Comparison of ENCODE assay signal across 8 cellular contexts in genomic region chr4:55312491-55313101, GRCh38. TPM values are rescaled to one million over a fixed set of nuclear protein-coding genes. Genes with fewer than 3 reads are reported as not detected.
DNase-seq lines count a peak whose midpoint lies in the region; ATAC-seq and TF ChIP-seq lines count a peak whose summit lies in the region.

No MANE protein-coding gene starts in this region.

- H4K20me1 ChIP-seq in HCT116 (ENCODE audit: insufficient read depth) = no peaks in the 10 kb centered on the region

- no peaks in the 10 kb centered on the region for H3K9me2 ChIP-seq in HCT116 (ENCODE audit: insufficient read depth)

- peak; percentile 56 for TF ChIP-seq RAD21 in HCT116 (IDR thresholded peaks at IDR 0.05; ENCODE audit: low read depth)

- H3K9me3 ChIP-seq in HCT116 (ENCODE audit: control insufficient read depth in 1 of 2, insufficient read depth in 1 of 2, low read depth in 1 of 2, low read length in 2 of 2) (no peaks in the 10 kb centered on the region), right atrium auricular region (no peaks in the 10 kb centered on the region)

- no peaks in the 10 kb centered on the region for H3K27me3 Mint-ChIP-seq in activated naive CD4-positive, alpha-beta T cell treated with anti-CD3 and anti-CD28 coated beads, Interleukin-2, amount 10 ng/mL, durations not matched to agents 7 days and 5 days

- H3K27ac Mint-ChIP-seq in activated naive CD4-positive, alpha-beta T cell treated with anti-CD3 and anti-CD28 coated beads, Interleukin-2, amount 10 ng/mL, durations not matched to agents 7 days and 5 days = no peak overlapping the region

- no peaks in the 10 kb centered on the region for H3K4me1 Mint-ChIP-seq in activated naive CD4-positive, alpha-beta T cell treated with anti-CD3 and anti-CD28 coated beads, Interleukin-2, amount 10 ng/mL, durations not matched to agents 7 days and 5 days

- no peaks in the 10 kb centered on the region for H3K79me2 ChIP-seq in HCT116 (ENCODE audit: insufficient read depth, low read length)

- CTCF ChIA-PET in HCT116 (lab: Charles Lee) = interaction anchor here (0.7 to 1.7 kb wide), 8 partner anchors 8 to 341 kb away, joined by 3 to 8 read pairs (median 4); no protein-coding TSS in a partner anchor
- CTCF ChIA-PET in activated naive CD4-positive, alpha-beta T cell treated with anti-CD3 and anti-CD28 coated beads, Interleukin-2, amount 10 ng/mL, durations not matched to agents 7 days and 5 days (lab: Charles Lee) = interaction anchor here (0.8 to 2.4 kb wide), 5 partner anchors 9 to 304 kb away, joined by 3 to 11 read pairs (median 3); no protein-coding TSS in a partner anchor

- POLR2A ChIA-PET in HCT116 (lab: Charles Lee) = no interaction called here

- ATAC-seq in HCT116 = peak; percentile 88

- H3K4me2 ChIP-seq in HCT116 (ENCODE audit: low read length) = no peak overlapping the region

- peak; percentile 40 to 88 (median 83); a peak in 5 of 6 replicates for TF ChIP-seq CTCF in HCT116 (IDR thresholded peaks at IDR 0.05 in 2 of 3, conservative IDR thresholded peaks at IDR 0.05 in 1 of 3; ENCODE audit: borderline replicate concordance in 1 of 3, insufficient read depth in 1 of 3, low read depth in 2 of 3, low read length in 2 of 3)
- TF ChIP-seq CTCF in right atrium auricular region (IDR thresholded peaks at IDR 0.05) = peak; percentile 50 to 65

- no peak for TF ChIP-seq POLR2A in HCT116 (IDR thresholded peaks at IDR 0.05; ENCODE audit: borderline replicate concordance, extremely low read depth, insufficient read depth, insufficient read length)

- H3K27me3 ChIP-seq in HCT116 (ENCODE audit: insufficient read depth, low read length) = no peaks in the 10 kb centered on the region
- H3K27me3 ChIP-seq in right atrium auricular region = no peaks in the 10 kb centered on the region

- no peak overlapping the region for H3K4me3 ChIP-seq in HCT116 (replicated peaks in 1 of 2; ENCODE audit: low read depth in 1 of 2, low read length in 2 of 2)
- H3K4me3 ChIP-seq in right atrium auricular region = no peak overlapping the region

- no peaks in the 10 kb centered on the region for H3K36me3 ChIP-seq in HCT116 (ENCODE audit: control insufficient read depth in 1 of 2, insufficient read depth in 2 of 2, low read length in 2 of 2)
- H3K36me3 ChIP-seq in right atrium auricular region = no peaks in the 10 kb centered on the region

- BruUV-seq in HCT116 (replicated peaks; lab: Mats Ljungman, UMichigan) = no TSS peak

- intact Hi-C loops in HCT116 (cut with micrococcal nuclease) = no loop called here

- H3K9me3 Mint-ChIP-seq in activated naive CD4-positive, alpha-beta T cell treated with anti-CD3 and anti-CD28 coated beads, Interleukin-2, amount 10 ng/mL, durations not matched to agents 7 days and 5 days = no peaks in the 10 kb centered on the region

- DNase-seq in SIG-M5 treated with dmso at 0.1 percent for 504 hours (lab: John Stamatoyannopoulos, UW; ENCODE audit: unreplicated experiment) (peak; percentile 40), SIG-M5 (lab: John Stamatoyannopoulos, UW) (no peak), HCT116 (ENCODE audit: low read depth, low spot score) (peak; percentile 46), NCI-H82 (lab: John Stamatoyannopoulos, UW) (peak; percentile 47), right atrium auricular region (ENCODE audit: low spot score) (no peak), mesenteric fat pad (ENCODE audit: low spot score) (no peak)
- peak; percentile 51 for DNase-seq in activated naive CD4-positive, alpha-beta T cell treated with anti-CD3 and anti-CD28 coated beads, Interleukin-2, amount 10 ng/mL, durations not matched to agents 7 days and 5 days
- DNase-seq in stimulated activated CD4-positive, alpha-beta T cell treated with anti-CD3 and anti-CD28 coated beads, Interleukin-4, amount 100 ng/mL, for 24 hours = peak; percentile 34

- H3K36me3 Mint-ChIP-seq in activated naive CD4-positive, alpha-beta T cell treated with anti-CD3 and anti-CD28 coated beads, Interleukin-2, amount 10 ng/mL, durations not matched to agents 7 days and 5 days = no peaks in the 10 kb centered on the region

- H3K9ac ChIP-seq in HCT116 (ENCODE audit: low read length) = no peak overlapping the region

- RAD21 ChIA-PET in HCT116 (lab: Charles Lee; ENCODE audit: low non-redundant PET in 1 of 2, low total read pairs in 2 of 2, uncharacterized antibody in 2 of 2, unreplicated experiment in 2 of 2) = no interaction called here

- no peak overlapping the region for H2AFZ ChIP-seq in HCT116 (ENCODE audit: low read depth, low read length, poor library complexity, severe bottlenecking)

- H3K27ac ChIP-seq in HCT116 (ENCODE audit: low read depth, low read length) (no peak overlapping the region), right atrium auricular region (peak overlapping the region; percentile 13 to 41)

- no peak overlapping the region for H3K4me3 Mint-ChIP-seq in activated naive CD4-positive, alpha-beta T cell treated with anti-CD3 and anti-CD28 coated beads, Interleukin-2, amount 10 ng/mL, durations not matched to agents 7 days and 5 days

- H3K4me1 ChIP-seq in HCT116 (ENCODE audit: control insufficient read depth in 1 of 2, insufficient read depth in 2 of 2, low read length in 2 of 2) (no peaks in the 10 kb centered on the region), right atrium auricular region (peaks cover 0 to 6% of the 10 kb centered on the region in 2 donors)

TF ChIP-seq in HCT116, 20 proteins besides CTCF, POLR2A, EP300 and RAD21:
- TF ChIP-seq ATF3 (IDR thresholded peaks at IDR 0.05) (no peak), EGR1 (IDR thresholded peaks at IDR 0.05; ENCODE audit: low read depth) (no peak), CBX3 (IDR thresholded peaks at IDR 0.05; ENCODE audit: low read depth) (0 out of 2 replicates have a peak, but pooled peaks have one; percentile 51), SRF (IDR thresholded peaks at IDR 0.05; ENCODE audit: low read depth) (no peak), EZH2 (IDR thresholded peaks at IDR 0.05) (no peak)

RNA-seq across cellular contexts. Expression of gene SRD5A3, which starts 33.4 kb away (rescaled TPM):
- 19.9 TPM for total RNA-seq in HCT116 (2021; ENCODE audit: unreplicated experiment)
- polyA plus RNA-seq in HCT116 (2012) = 9.1 and 11.2 TPM in 2 replicates
- total RNA-seq in right atrium auricular region = 1 to 10 TPM; 6.0 to 8.3 TPM
- 18.3 TPM for total RNA-seq in mesenteric fat pad

Comparison
In these comparisons a context has a peak if more than half of its experiments do, and no peak if none do; other contexts are left out.
1. DNase-seq: peak in SIG-M5 treated with dmso at 0.1 percent for 504 hours (single experiment), HCT116 (single experiment), NCI-H82 (single experiment), activated naive CD4-positive, alpha-beta T cell treated with anti-CD3 and anti-CD28 coated beads, Interleukin-2, amount 10 ng/mL, durations not matched to agents 7 days and 5 days (single experiment) and stimulated activated CD4-positive, alpha-beta T cell treated with anti-CD3 and anti-CD28 coated beads, Interleukin-4, amount 100 ng/mL, for 24 hours (single experiment); none in SIG-M5 (single experiment), right atrium auricular region (single experiment) and mesenteric fat pad (single experiment).